8 cellular contexts compared by ENCODE assay signal in the genomic region with DNA sequence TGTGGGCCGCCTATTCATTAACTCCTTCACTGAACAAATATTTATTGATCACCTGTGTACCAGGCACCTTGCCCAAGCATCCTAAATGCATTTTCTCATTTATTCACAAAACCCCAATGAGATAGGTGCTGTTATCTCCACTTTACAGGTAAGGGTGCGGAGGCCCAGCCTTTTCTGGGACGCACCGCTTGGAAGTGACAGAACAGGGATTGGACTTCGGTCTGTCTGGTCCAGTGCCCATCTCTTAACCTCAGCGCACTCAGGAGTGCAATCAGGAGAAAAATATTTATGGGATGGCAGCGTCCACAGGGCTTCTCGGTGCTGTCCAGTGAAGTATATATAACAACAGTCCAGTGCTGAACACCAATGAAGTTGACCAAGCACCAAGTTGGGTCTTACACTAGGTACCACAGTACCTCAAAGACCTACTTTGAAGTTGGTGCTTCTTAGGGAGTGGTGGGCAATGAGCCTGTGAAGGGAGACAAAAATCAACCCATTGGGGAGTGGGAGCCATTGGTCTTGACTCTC. TPM values are rescaled to one million over a fixed set of nuclear protein-coding genes. Genes with fewer than 3 reads are reported as not detected.
A peak's percentile ranks its signal among the peaks of the same experiment; 100 is the strongest.
DNase-seq lines count a peak whose midpoint lies in the region; TF ChIP-seq lines count a peak whose summit lies in the region.

No MANE protein-coding gene starts in this region.

- H3K27me3 ChIP-seq in GM06990 (replicated peaks; ENCODE audit: control insufficient read depth, insufficient read depth, low read length), result no peaks in the 10 kb centered on the region

- no peaks in the 10 kb centered on the region for H3K9me3 ChIP-seq in SK-N-MC (ENCODE audit: low read depth, low read length)

- peak overlapping the region; percentile 43 for H3K27ac Mint-ChIP-seq in progenitor cell of endocrine pancreas

- H3K4me1 Mint-ChIP-seq in progenitor cell of endocrine pancreas (ENCODE audit: low read depth), result peaks cover 5% of the 10 kb centered on the region

- no peak for TF ChIP-seq CTCF in GM06990 (IDR thresholded peaks at IDR 0.05; ENCODE audit: insufficient read depth, low read length, poor library complexity, severe bottlenecking)
- no peak for TF ChIP-seq CTCF in fibroblast of pulmonary artery (IDR thresholded peaks at IDR 0.05; ENCODE audit: low read length, missing control alignments)
- TF ChIP-seq CTCF in progenitor cell of endocrine pancreas (IDR thresholded peaks at IDR 0.05; ENCODE audit: unreplicated experiment), result no peak

- DNase-seq in GM06990 (ENCODE audit: extremely low read depth, insufficient read length) (no peak), SK-N-MC (ENCODE audit: low read depth, low spot score) (no peak), fibroblast of pulmonary artery (ENCODE audit: low read depth) (no peak), progenitor cell of endocrine pancreas (ENCODE audit: low spot score, unreplicated experiment) (no peak), NCI-H2171 (lab: John Stamatoyannopoulos, UW) (no peak), kidney tubule cell (ENCODE audit: low spot score) (no peak), T1000 (lab: John Stamatoyannopoulos, UW) (no peak)
- DNase-seq in stimulated activated CD4-positive, alpha-beta T cell treated with anti-CD3 and anti-CD28 coated beads, Interleukin-4, amount 100 ng/mL, for 1 hour, result no peak

- H3K4me3 ChIP-seq in GM06990 (replicated peaks; ENCODE audit: low read depth, low read length) (peak overlapping the region; percentile 64), SK-N-MC (peak overlapping the region; percentile 86), fibroblast of pulmonary artery (replicated peaks; ENCODE audit: low read depth, low read length) (peak overlapping the region; percentile 70)

- H3K27ac ChIP-seq in SK-N-MC, result no peak overlapping the region

- no peak overlapping the region for H3K9ac ChIP-seq in SK-N-MC (ENCODE audit: insufficient read length)

- no peaks in the 10 kb centered on the region for H3K36me3 ChIP-seq in GM06990 (ENCODE audit: control insufficient read depth, insufficient read depth, low read length)
- H3K36me3 ChIP-seq in SK-N-MC (ENCODE audit: insufficient read depth, low read length), result no peaks in the 10 kb centered on the region

- H3K27me3 Mint-ChIP-seq in progenitor cell of endocrine pancreas, result peaks cover 9% of the 10 kb centered on the region

- H3K4me3 Mint-ChIP-seq in progenitor cell of endocrine pancreas (ENCODE audit: low read depth), result peak overlapping the region; percentile 90

- no peaks in the 10 kb centered on the region for H3K9me3 Mint-ChIP-seq in progenitor cell of endocrine pancreas (ENCODE audit: low read depth)

- H3K36me3 Mint-ChIP-seq in progenitor cell of endocrine pancreas (ENCODE audit: insufficient read depth), result no peaks in the 10 kb centered on the region

RNA-seq across cellular contexts. Expression of a gene that starts 18.9 kb away (rescaled TPM):
- 21.4 and 28.3 TPM in 2 replicates for total RNA-seq in progenitor cell of endocrine pancreas
